Comparison of ENCODE assay signal across 11 cellular contexts in genomic region chrX:21975827-21976226, GRCh38. TPM values are rescaled to one million over a fixed set of nuclear protein-coding genes. Genes with fewer than 3 reads are reported as not detected.
DNase-seq lines count a peak whose midpoint lies in the region; ATAC-seq and TF ChIP-seq lines count a peak whose summit lies in the region.
"Had no signal": no experiment of that assay in that cellular context is flagged by ENCODE, and none has a peak within 500 bp of the region (broad histone marks: within the 10 kb centered on the region; RNA-seq: fewer than 3 reads in every experiment).

No MANE protein-coding gene starts in this region.

- no peak overlapping the region for H3K27ac Mint-ChIP-seq in stimulated activated memory B cell treated with anti-CD40 and anti-IgM and Interleukin-4, amounts not matched to agents 10 μg/mL and 1 μg/mL and 100 μg/mL, for 72 hours
- no peak overlapping the region for H3K27ac Mint-ChIP-seq in activated CD4-positive, alpha-beta T cell treated with anti-CD3 and anti-CD28 coated beads, Interleukin-2, amount 10 ng/mL, durations not matched to agents 7 days and 5 days

- H3K36me3 ChIP-seq in HEK293 (ENCODE audit: control insufficient read depth in 2 of 2, insufficient read depth in 1 of 2, low read length in 2 of 2) (peaks cover 10 to 48% of the 10 kb centered on the region in 2 experiments; a peak in 2 of 3 replicates), mesendoderm (ENCODE audit: control insufficient read depth, insufficient read depth, low read length) (no peaks in the 10 kb centered on the region)

- H3K4me3 Mint-ChIP-seq in stimulated activated memory B cell treated with anti-CD40 and anti-IgM and Interleukin-4, amounts not matched to agents 10 μg/mL and 1 μg/mL and 100 μg/mL, for 72 hours, result no peak overlapping the region
- no peak overlapping the region for H3K4me3 Mint-ChIP-seq in activated CD4-positive, alpha-beta T cell treated with anti-CD3 and anti-CD28 coated beads, Interleukin-2, amount 10 ng/mL, durations not matched to agents 7 days and 5 days

- H3K23ac ChIP-seq in mesendoderm (ENCODE audit: low read length), result no peak overlapping the region

- no peak overlapping the region for H3K56ac ChIP-seq in mesendoderm (ENCODE audit: low read length)

- CTCF ChIA-PET in AG04449 (lab: Yijun Ruan, JAX) (interaction anchor here (0.6 to 4.0 kb wide), 10 partner anchors 9 to 1449 kb away, joined by 3 to 22 read pairs (median 4); partner anchors contain the start of gene MBTPS2), HEK293 (lab: Yijun Ruan, JAX) (interaction anchor here (0.5 to 6.4 kb wide), 12 partner anchors 9 to 1308 kb away, joined by 3 to 33 read pairs (median 4); partner anchors contain the start of gene MBTPS2)
- CTCF ChIA-PET in activated CD4-positive, alpha-beta T cell treated with anti-CD3 and anti-CD28 coated beads, Interleukin-2, amount 10 ng/mL, durations not matched to agents 7 days and 5 days (lab: Charles Lee), result interaction anchor here (1.0 to 6.8 kb wide), 2 partner anchors 9 to 12 kb away, joined by 4 to 39 read pairs; no protein-coding TSS in a partner anchor

- no peaks in the 10 kb centered on the region for H3K79me2 ChIP-seq in mesendoderm (ENCODE audit: control insufficient read depth, insufficient read depth, low read length)

- no peak overlapping the region for H4K8ac ChIP-seq in mesendoderm (ENCODE audit: low read depth, low read length)

- no peak overlapping the region for H4K5ac ChIP-seq in mesendoderm (ENCODE audit: low read length)

- no peaks in the 10 kb centered on the region for H3K9me3 ChIP-seq in HEK293 (ENCODE audit: control insufficient read depth, insufficient read depth, low read depth, low read length)
- H3K9me3 ChIP-seq: gastrocnemius medialis had no signal

- H3K4me3 ChIP-seq in AG04449 (ENCODE audit: low read depth, low read length) (no peak overlapping the region), HEK293 (ENCODE audit: low read depth, low read length) (no peak overlapping the region), cardiac fibroblast (replicated peaks in 1 of 2; ENCODE audit: low read depth in 2 of 2, low read length in 2 of 2) (no peak overlapping the region), mesendoderm (ENCODE audit: low read length) (no peak overlapping the region)
- H3K4me3 ChIP-seq: gastrocnemius medialis had no signal

- H3K9me3 Mint-ChIP-seq in stimulated activated memory B cell treated with anti-CD40 and anti-IgM and Interleukin-4, amounts not matched to agents 10 μg/mL and 1 μg/mL and 100 μg/mL, for 72 hours, result no peaks in the 10 kb centered on the region
- H3K9me3 Mint-ChIP-seq in activated CD4-positive, alpha-beta T cell treated with anti-CD3 and anti-CD28 coated beads, Interleukin-2, amount 10 ng/mL, durations not matched to agents 7 days and 5 days, result no peaks in the 10 kb centered on the region

- ATAC-seq in stimulated activated memory B cell treated with anti-CD40 and anti-IgM and Interleukin-4, amounts not matched to agents 10 μg/mL and 1 μg/mL and 100 μg/mL, for 72 hours, result no peak
- ATAC-seq in HG02642 (IDR thresholded peaks at IDR 0.05; ENCODE audit: poor library complexity, unreplicated experiment), result no peak
- ATAC-seq: gastrocnemius medialis had no signal

- H3K4me1 Mint-ChIP-seq in stimulated activated memory B cell treated with anti-CD40 and anti-IgM and Interleukin-4, amounts not matched to agents 10 μg/mL and 1 μg/mL and 100 μg/mL, for 72 hours, result peaks cover 24% of the 10 kb centered on the region
- peaks cover 41% of the 10 kb centered on the region for H3K4me1 Mint-ChIP-seq in activated CD4-positive, alpha-beta T cell treated with anti-CD3 and anti-CD28 coated beads, Interleukin-2, amount 10 ng/mL, durations not matched to agents 7 days and 5 days

- DNase-seq in AG04449 (ENCODE audit: low read depth, low spot score) (no peak), cardiac fibroblast (ENCODE audit: low read depth in 2 of 2) (peak; percentile 73 to 75), mesendoderm (peak; percentile 16), NK-92 (lab: John Stamatoyannopoulos, UW; ENCODE audit: unreplicated experiment) (no peak)
- no peak for DNase-seq in activated CD4-positive, alpha-beta T cell treated with anti-CD3 and anti-CD28 coated beads, Interleukin-2, amount 10 ng/mL, durations not matched to agents 7 days and 5 days
- DNase-seq: activated CD4-positive, CD25-positive, alpha-beta regulatory T cell treated with anti-CD3 and anti-CD28 coated beads, Interleukin-2, amount 50 U/mL, for 72 hours; gastrocnemius medialis; NCI-H146 had no signal

- H3K9ac ChIP-seq in mesendoderm (ENCODE audit: low read length), result no peak overlapping the region

- H3K4me1 ChIP-seq in HEK293 (ENCODE audit: control insufficient read depth, insufficient read depth, low read length) (no peaks in the 10 kb centered on the region), mesendoderm (ENCODE audit: control insufficient read depth, low read depth, low read length) (no peaks in the 10 kb centered on the region)
- H3K4me1 ChIP-seq: gastrocnemius medialis had no signal

- TF ChIP-seq CTCF in AG04449 (IDR thresholded peaks at IDR 0.05; ENCODE audit: insufficient read depth, low read length, missing control alignments) (peak; percentile 1), HEK293 (tag by site-specific recombination; IDR thresholded peaks at IDR 0.05) (no peak), cardiac fibroblast (IDR thresholded peaks at IDR 0.05; ENCODE audit: low read depth, low read length) (peak; percentile 26)

- no peak overlapping the region for H2BK15ac ChIP-seq in mesendoderm (replicated peaks; ENCODE audit: low read depth)

- H3K36me3 Mint-ChIP-seq in stimulated activated memory B cell treated with anti-CD40 and anti-IgM and Interleukin-4, amounts not matched to agents 10 μg/mL and 1 μg/mL and 100 μg/mL, for 72 hours, result peaks cover 23% of the 10 kb centered on the region
- peaks cover 30% of the 10 kb centered on the region for H3K36me3 Mint-ChIP-seq in activated CD4-positive, alpha-beta T cell treated with anti-CD3 and anti-CD28 coated beads, Interleukin-2, amount 10 ng/mL, durations not matched to agents 7 days and 5 days (ENCODE audit: low read depth)

- H2BK120ac ChIP-seq in mesendoderm (ENCODE audit: low read depth, low read length), result no peak overlapping the region

- H3K79me1 ChIP-seq in mesendoderm (ENCODE audit: low read length), result no peaks in the 10 kb centered on the region

- H2AK5ac ChIP-seq in mesendoderm (ENCODE audit: low read length), result no peak overlapping the region

- no peak overlapping the region for H2BK5ac ChIP-seq in mesendoderm (ENCODE audit: low read length)

- H3K18ac ChIP-seq in mesendoderm (ENCODE audit: low read length), result no peak overlapping the region

- WGBS in mesendoderm (ENCODE audit: extremely low coverage, insufficient coverage, low lambda C conversion rate), result no CpG with 5 or more reads among the region's 6 CpGs

- H3K4me2 ChIP-seq in mesendoderm (ENCODE audit: low read length), result no peak overlapping the region

- H3K27ac ChIP-seq in HEK293 (ENCODE audit: extremely low read depth, low read depth, low read length), result no peak overlapping the region
- no peak overlapping the region for H3K27ac ChIP-seq in mesendoderm (ENCODE audit: low read depth, low read length)
- H3K27ac ChIP-seq: gastrocnemius medialis had no signal

- no peak overlapping the region for H3K4ac ChIP-seq in mesendoderm (ENCODE audit: low read depth, low read length)

- no peaks in the 10 kb centered on the region for H3K27me3 Mint-ChIP-seq in stimulated activated memory B cell treated with anti-CD40 and anti-IgM and Interleukin-4, amounts not matched to agents 10 μg/mL and 1 μg/mL and 100 μg/mL, for 72 hours
- no peaks in the 10 kb centered on the region for H3K27me3 Mint-ChIP-seq in activated CD4-positive, alpha-beta T cell treated with anti-CD3 and anti-CD28 coated beads, Interleukin-2, amount 10 ng/mL, durations not matched to agents 7 days and 5 days

- no peaks in the 10 kb centered on the region for H3K27me3 ChIP-seq in mesendoderm (ENCODE audit: insufficient read depth, low read length, poor library complexity)
- H3K27me3 ChIP-seq: gastrocnemius medialis had no signal

- POLR2A ChIA-PET in AG04449 (lab: Yijun Ruan, JAX) (interaction anchor here (1.3 kb wide), 1 partner anchor 136 kb away, joined by 3 read pairs; the partner anchor contains the start of gene MBTPS2), HEK293 (lab: Yijun Ruan, JAX) (no interaction called here)
- POLR2A ChIA-PET in activated CD4-positive, alpha-beta T cell treated with anti-CD3 and anti-CD28 coated beads, Interleukin-2, amount 10 ng/mL, durations not matched to agents 7 days and 5 days (lab: Charles Lee), result no interaction called here

TF ChIP-seq in HEK293, 187 proteins besides CTCF, POLR2A, EP300 and RAD21:
- TF ChIP-seq ZNF654 (tag by site-specific recombination; IDR thresholded peaks at IDR 0.05; ENCODE audit: low read depth) (peak; percentile 31; the same call in 1 of the 2 replicates), TCF7L2 (IDR thresholded peaks at IDR 0.05; ENCODE audit: borderline replicate concordance, low read depth, low read length) (no peak)

RNA-seq across cellular contexts. Expression of gene SMS, which starts 35.3 kb away (rescaled TPM):
- polyA plus RNA-seq in mesendoderm (2013, experiment 1 of 2), result 152 TPM
- 155 TPM for polyA plus RNA-seq in mesendoderm (2013, experiment 2 of 2)
- total RNA-seq in activated CD4-positive, alpha-beta T cell treated with anti-CD3 and anti-CD28 coated beads, Interleukin-2, amount 10 ng/mL, durations not matched to agents 7 days and 5 days, result 10 to 100 TPM; 55.4 to 60.8 TPM

RNA-seq across cellular contexts. Expression of gene PHEX, which starts 56.3 kb away (rescaled TPM):
- polyA plus RNA-seq in mesendoderm (2013, experiment 1 of 2), result 0.03 TPM
- polyA plus RNA-seq in mesendoderm (2013, experiment 2 of 2), result 0.04 TPM
- total RNA-seq in activated CD4-positive, alpha-beta T cell treated with anti-CD3 and anti-CD28 coated beads, Interleukin-2, amount 10 ng/mL, durations not matched to agents 7 days and 5 days, result under 1 TPM; 0.07 to 0.08 TPM

Comparison
In these comparisons a context has a peak if more than half of its experiments do, and no peak if none do; other contexts are left out.
1. DNase-seq: peak in cardiac fibroblast (2 of 2) and mesendoderm (single experiment); none in AG04449 (single experiment), NK-92 (single experiment) and activated CD4-positive, alpha-beta T cell treated with anti-CD3 and anti-CD28 coated beads, Interleukin-2, amount 10 ng/mL, durations not matched to agents 7 days and 5 days (single experiment).